Comparison of ENCODE assay signal across 1 cellular context in the genomic region with DNA sequence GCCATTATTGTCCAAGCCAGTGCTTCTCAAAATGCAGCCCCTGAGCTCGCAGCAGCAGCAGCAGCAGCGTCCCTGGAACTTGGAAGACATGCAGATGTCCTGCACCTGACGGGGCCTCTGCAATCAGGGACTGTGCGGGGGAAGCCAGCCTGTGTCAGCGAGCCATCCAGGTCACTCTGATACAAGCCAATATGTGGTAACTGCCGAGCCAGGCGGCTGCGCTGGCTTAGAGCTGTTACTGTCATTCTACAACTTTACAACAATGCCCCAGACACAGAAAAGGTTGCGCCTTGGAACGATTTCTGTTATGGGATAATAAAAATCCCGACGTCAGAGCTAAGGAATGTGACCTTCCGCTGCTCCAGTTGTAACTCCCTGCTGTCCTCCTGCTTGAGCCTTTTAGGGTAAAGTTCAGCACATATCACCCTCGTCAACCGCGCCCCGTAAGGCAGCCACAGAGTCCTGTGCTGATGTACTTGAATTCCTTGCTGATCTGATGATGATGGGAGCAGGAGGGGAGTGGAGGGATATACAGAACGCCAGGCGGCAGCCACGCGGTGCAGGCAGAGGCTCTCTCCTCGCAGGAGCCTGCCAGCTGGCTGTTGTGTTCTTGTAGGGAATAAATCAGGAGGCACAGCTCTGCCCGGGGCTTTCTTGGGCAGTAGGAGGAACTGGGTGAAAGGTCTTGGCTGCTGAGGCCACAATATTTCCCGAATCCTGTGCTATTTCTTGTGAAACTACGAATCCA.
TF ChIP-seq lines count a peak whose summit lies in the region.

No MANE protein-coding gene starts in this region.

TF ChIP-seq in GM23338, 12 proteins besides CTCF, POLR2A, EP300 and RAD21 (continued from another document):
- TF ChIP-seq, protein P1, sequence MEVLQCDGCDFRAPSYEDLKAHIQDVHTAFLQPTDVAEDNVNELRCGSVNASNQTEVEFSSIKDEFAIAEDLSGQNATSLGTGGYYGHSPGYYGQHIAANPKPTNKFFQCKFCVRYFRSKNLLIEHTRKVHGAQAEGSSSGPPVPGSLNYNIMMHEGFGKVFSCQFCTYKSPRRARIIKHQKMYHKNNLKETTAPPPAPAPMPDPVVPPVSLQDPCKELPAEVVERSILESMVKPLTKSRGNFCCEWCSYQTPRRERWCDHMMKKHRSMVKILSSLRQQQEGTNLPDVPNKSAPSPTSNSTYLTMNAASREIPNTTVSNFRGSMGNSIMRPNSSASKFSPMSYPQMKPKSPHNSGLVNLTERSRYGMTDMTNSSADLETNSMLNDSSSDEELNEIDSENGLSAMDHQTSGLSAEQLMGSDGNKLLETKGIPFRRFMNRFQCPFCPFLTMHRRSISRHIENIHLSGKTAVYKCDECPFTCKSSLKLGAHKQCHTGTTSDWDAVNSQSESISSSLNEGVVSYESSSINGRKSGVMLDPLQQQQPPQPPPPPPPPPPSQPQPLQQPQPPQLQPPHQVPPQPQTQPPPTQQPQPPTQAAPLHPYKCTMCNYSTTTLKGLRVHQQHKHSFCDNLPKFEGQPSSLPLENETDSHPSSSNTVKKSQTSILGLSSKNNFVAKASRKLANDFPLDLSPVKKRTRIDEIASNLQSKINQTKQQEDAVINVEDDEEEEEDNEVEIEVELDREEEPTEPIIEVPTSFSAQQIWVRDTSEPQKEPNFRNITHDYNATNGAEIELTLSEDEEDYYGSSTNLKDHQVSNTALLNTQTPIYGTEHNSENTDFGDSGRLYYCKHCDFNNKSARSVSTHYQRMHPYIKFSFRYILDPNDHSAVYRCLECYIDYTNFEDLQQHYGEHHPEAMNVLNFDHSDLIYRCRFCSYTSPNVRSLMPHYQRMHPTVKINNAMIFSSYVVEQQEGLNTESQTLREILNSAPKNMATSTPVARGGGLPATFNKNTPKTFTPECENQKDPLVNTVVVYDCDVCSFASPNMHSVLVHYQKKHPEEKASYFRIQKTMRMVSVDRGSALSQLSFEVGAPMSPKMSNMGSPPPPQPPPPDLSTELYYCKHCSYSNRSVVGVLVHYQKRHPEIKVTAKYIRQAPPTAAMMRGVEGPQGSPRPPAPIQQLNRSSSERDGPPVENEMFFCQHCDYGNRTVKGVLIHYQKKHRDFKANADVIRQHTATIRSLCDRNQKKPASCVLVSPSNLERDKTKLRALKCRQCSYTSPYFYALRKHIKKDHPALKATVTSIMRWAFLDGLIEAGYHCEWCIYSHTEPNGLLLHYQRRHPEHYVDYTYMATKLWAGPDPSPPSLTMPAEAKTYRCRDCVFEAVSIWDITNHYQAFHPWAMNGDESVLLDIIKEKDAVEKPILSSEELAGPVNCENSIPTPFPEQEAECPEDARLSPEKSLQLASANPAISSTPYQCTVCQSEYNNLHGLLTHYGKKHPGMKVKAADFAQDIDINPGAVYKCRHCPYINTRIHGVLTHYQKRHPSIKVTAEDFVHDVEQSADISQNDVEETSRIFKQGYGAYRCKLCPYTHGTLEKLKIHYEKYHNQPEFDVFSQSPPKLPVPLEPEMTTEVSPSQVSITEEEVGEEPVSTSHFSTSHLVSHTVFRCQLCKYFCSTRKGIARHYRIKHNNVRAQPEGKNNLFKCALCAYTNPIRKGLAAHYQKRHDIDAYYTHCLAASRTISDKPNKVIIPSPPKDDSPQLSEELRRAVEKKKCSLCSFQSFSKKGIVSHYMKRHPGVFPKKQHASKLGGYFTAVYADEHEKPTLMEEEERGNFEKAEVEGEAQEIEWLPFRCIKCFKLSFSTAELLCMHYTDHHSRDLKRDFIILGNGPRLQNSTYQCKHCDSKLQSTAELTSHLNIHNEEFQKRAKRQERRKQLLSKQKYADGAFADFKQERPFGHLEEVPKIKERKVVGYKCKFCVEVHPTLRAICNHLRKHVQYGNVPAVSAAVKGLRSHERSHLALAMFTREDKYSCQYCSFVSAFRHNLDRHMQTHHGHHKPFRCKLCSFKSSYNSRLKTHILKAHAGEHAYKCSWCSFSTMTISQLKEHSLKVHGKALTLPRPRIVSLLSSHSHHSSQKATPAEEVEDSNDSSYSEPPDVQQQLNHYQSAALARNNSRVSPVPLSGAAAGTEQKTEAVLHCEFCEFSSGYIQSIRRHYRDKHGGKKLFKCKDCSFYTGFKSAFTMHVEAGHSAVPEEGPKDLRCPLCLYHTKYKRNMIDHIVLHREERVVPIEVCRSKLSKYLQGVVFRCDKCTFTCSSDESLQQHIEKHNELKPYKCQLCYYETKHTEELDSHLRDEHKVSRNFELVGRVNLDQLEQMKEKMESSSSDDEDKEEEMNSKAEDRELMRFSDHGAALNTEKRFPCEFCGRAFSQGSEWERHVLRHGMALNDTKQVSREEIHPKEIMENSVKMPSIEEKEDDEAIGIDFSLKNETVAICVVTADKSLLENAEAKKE (CRISPR knock-in tag; IDR thresholded peaks at IDR 0.05) = no peak
- TF ChIP-seq, protein P2, sequence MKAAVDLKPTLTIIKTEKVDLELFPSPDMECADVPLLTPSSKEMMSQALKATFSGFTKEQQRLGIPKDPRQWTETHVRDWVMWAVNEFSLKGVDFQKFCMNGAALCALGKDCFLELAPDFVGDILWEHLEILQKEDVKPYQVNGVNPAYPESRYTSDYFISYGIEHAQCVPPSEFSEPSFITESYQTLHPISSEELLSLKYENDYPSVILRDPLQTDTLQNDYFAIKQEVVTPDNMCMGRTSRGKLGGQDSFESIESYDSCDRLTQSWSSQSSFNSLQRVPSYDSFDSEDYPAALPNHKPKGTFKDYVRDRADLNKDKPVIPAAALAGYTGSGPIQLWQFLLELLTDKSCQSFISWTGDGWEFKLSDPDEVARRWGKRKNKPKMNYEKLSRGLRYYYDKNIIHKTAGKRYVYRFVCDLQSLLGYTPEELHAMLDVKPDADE (IDR thresholded peaks at IDR 0.05) = no peak
- TF ChIP-seq EZH2 (IDR thresholded peaks at IDR 0.05; ENCODE audit: low read depth, unreplicated experiment) (no peak), STAT1 (IDR thresholded peaks at IDR 0.05; ENCODE audit: unreplicated experiment) (no peak)
- TF ChIP-seq, protein P3, sequence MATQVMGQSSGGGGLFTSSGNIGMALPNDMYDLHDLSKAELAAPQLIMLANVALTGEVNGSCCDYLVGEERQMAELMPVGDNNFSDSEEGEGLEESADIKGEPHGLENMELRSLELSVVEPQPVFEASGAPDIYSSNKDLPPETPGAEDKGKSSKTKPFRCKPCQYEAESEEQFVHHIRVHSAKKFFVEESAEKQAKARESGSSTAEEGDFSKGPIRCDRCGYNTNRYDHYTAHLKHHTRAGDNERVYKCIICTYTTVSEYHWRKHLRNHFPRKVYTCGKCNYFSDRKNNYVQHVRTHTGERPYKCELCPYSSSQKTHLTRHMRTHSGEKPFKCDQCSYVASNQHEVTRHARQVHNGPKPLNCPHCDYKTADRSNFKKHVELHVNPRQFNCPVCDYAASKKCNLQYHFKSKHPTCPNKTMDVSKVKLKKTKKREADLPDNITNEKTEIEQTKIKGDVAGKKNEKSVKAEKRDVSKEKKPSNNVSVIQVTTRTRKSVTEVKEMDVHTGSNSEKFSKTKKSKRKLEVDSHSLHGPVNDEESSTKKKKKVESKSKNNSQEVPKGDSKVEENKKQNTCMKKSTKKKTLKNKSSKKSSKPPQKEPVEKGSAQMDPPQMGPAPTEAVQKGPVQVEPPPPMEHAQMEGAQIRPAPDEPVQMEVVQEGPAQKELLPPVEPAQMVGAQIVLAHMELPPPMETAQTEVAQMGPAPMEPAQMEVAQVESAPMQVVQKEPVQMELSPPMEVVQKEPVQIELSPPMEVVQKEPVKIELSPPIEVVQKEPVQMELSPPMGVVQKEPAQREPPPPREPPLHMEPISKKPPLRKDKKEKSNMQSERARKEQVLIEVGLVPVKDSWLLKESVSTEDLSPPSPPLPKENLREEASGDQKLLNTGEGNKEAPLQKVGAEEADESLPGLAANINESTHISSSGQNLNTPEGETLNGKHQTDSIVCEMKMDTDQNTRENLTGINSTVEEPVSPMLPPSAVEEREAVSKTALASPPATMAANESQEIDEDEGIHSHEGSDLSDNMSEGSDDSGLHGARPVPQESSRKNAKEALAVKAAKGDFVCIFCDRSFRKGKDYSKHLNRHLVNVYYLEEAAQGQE (IDR thresholded peaks at IDR 0.05; ENCODE audit: unreplicated experiment) = no peak
